In genomic region chr1:194940336-194940735, GRCh38 we compare ENCODE assay signal across 1 cellular context.
TF ChIP-seq lines count a peak whose summit lies in the region.

No MANE protein-coding gene starts in this region.

TF ChIP-seq in H1, 55 proteins besides CTCF, POLR2A, EP300 and RAD21 (continued from another document):
- TF ChIP-seq CHD7 (IDR thresholded peaks at IDR 0.05; ENCODE audit: insufficient replicate concordance, low read length) (no peak), TEAD4 (IDR thresholded peaks at IDR 0.05; ENCODE audit: low read depth, low read length) (no peak)
